17 cellular contexts compared by ENCODE assay signal in the genomic region with DNA sequence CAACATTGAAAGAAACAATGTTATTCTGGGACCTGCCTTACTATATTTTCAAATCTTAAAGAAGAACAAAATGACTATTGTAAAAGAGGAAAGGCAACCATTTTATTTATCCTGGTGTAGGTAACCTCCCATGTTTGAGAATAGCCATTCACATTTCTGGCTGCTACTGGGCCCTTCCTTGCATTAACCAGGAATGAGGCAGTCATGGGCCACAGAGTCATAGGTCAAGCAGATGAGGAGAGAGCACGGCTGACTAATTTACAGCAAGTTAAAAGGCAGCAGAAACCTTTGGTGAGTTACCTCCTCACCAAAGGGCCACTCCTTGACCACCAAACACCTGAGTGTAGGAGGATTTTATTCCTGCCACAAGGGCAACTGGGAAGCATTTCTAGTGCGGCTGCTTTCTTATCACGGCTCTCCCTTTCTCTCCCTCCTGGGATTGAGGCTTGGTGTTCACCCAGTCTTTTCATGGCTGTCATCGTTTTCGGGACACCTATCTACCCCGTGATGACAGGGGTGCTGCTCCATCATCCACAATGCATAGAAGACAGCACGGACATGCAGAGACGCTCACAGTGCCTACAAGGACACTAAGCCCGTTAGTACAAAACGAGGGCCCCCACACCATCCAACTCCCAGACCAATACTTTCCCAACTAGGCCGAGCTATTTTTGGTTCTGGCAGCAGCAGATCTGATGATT. TPM values are rescaled to one million over a fixed set of nuclear protein-coding genes. Genes with fewer than 3 reads are reported as not detected.
DNase-seq lines count a peak whose midpoint lies in the region; ATAC-seq, FAIRE-seq and TF ChIP-seq lines count a peak whose summit lies in the region.
"Had no signal": no experiment of that assay in that cellular context is flagged by ENCODE, and none has a peak within 500 bp of the region (broad histone marks: within the 10 kb centered on the region; RNA-seq: fewer than 3 reads in every experiment).

No MANE protein-coding gene starts in this region.

- H2BK20ac ChIP-seq in IMR-90 (ENCODE audit: low read depth, low read length) (no peak overlapping the region), H1 (ENCODE audit: low read length) (no peak overlapping the region)

- POLR2A ChIA-PET in IMR-90 (lab: Charles Lee; ENCODE audit: unreplicated experiment), result no interaction called here
- POLR2A ChIA-PET in H1 (lab: Charles Lee; ENCODE audit: partially characterized antibody), result no interaction called here
- POLR2A ChIA-PET in PC-9 (lab: Charles Lee; ENCODE audit: unreplicated experiment), result no interaction called here

- no peak for TF ChIP-seq CTCF in IMR-90 (conservative IDR thresholded peaks at IDR 0.05; ENCODE audit: low read depth, low read length)
- TF ChIP-seq CTCF in H1 (IDR thresholded peaks at IDR 0.05; ENCODE audit: control extremely low read depth in 1 of 3, insufficient read depth in 1 of 3, low read depth in 1 of 3, low read length in 3 of 3), result no peak
- no peak for TF ChIP-seq CTCF in uterus (IDR thresholded peaks at IDR 0.05)
- TF ChIP-seq CTCF in PC-9 (conservative IDR thresholded peaks at IDR 0.05), result no peak

- no peaks in the 10 kb centered on the region for H3K9me3 ChIP-seq in IMR-90 (ENCODE audit: control insufficient read depth, insufficient read depth, low read length)
- H3K9me3 ChIP-seq in H1 (ENCODE audit: insufficient read depth in 2 of 2, low read depth in 1 of 2, low read length in 1 of 2), result no peaks in the 10 kb centered on the region
- H3K9me3 ChIP-seq in right cardiac atrium (ENCODE audit: control insufficient read depth, low read length), result no peaks in the 10 kb centered on the region
- no peaks in the 10 kb centered on the region for H3K9me3 ChIP-seq in uterus
- H3K9me3 ChIP-seq in PC-9 (ENCODE audit: insufficient read depth, low read depth), result no peaks in the 10 kb centered on the region

- H3K18ac ChIP-seq in IMR-90 (ENCODE audit: low read depth, low read length) (no peak overlapping the region), H1 (ENCODE audit: extremely low read depth, low read length) (no peak overlapping the region)

- peaks cover 12% of the 10 kb centered on the region; the same call in 1 of the 2 replicates for H3F3A ChIP-seq in PC-9 (ENCODE audit: insufficient read depth, low read depth)

- H3K79me2 ChIP-seq in H1 (ENCODE audit: control insufficient read depth in 1 of 2, insufficient read depth in 2 of 2, low read length in 2 of 2) (no peaks in the 10 kb centered on the region), PC-9 (ENCODE audit: low read depth) (peaks cover 6% of the 10 kb centered on the region)

- H3K27ac ChIP-seq in IMR-90 (ENCODE audit: insufficient read depth, low read length) (no peak overlapping the region), H1 (ENCODE audit: low read depth, low read length) (no peak overlapping the region), right cardiac atrium (ENCODE audit: low read length) (peak overlapping the region; percentile 76), uterus (peak overlapping the region; percentile 1 to 44), PC-9 (no peak overlapping the region)

- no peak overlapping the region for H3K9ac ChIP-seq in IMR-90 (ENCODE audit: low read depth, low read length)
- no peak overlapping the region for H3K9ac ChIP-seq in H1 (replicated peaks in 1 of 4; ENCODE audit: extremely low read depth in 1 of 4, low read depth in 3 of 4, low read length in 3 of 4)

- intact Hi-C loops in IMR-90 (cut with micrococcal nuclease), result no loop called here
- intact Hi-C loops in right cardiac atrium (cut with DNase I), result loop anchor here in 1 of 4 donors (10.0 kb wide), 1 partner anchor 74 kb away; no protein-coding TSS in a partner anchor
- intact Hi-C loops in uterus (cut with DNase I; ENCODE audit: low total_unique reads), result no loop called here
- intact Hi-C loops in PC-9 (cut with micrococcal nuclease; ENCODE audit: unreplicated experiment), result no loop called here

- H3K36me3 ChIP-seq in IMR-90 (ENCODE audit: control insufficient read depth, insufficient read depth, low read length) (no peaks in the 10 kb centered on the region), H1 (ENCODE audit: control insufficient read depth in 2 of 4, insufficient read depth in 4 of 4, low read length in 3 of 4) (no peaks in the 10 kb centered on the region), uterus (no peaks in the 10 kb centered on the region), PC-9 (ENCODE audit: low read depth) (no peaks in the 10 kb centered on the region)

- H2BK15ac ChIP-seq in IMR-90 (ENCODE audit: low read depth, low read length) (no peak overlapping the region), H1 (ENCODE audit: low read length) (no peak overlapping the region)

- no peak overlapping the region for H2BK5ac ChIP-seq in IMR-90 (ENCODE audit: low read depth, low read length, poor library complexity, severe bottlenecking)
- no peak overlapping the region for H2BK5ac ChIP-seq in H1 (ENCODE audit: low read depth, low read length)

- H3K79me1 ChIP-seq in IMR-90 (ENCODE audit: low read depth in 1 of 2, low read length in 2 of 2) (peaks cover 0 to under 1% of the 10 kb centered on the region in 2 experiments; a peak in 1 of 4 replicates), H1 (ENCODE audit: low read depth, low read length) (no peaks in the 10 kb centered on the region)

- H3K9me1 ChIP-seq in IMR-90 (ENCODE audit: insufficient read depth, low read length), result no peaks in the 10 kb centered on the region; the same call in 1 of the 2 replicates

- H4K91ac ChIP-seq in IMR-90 (ENCODE audit: insufficient read depth, low read depth, low read length), result no peak overlapping the region
- no peak overlapping the region for H4K91ac ChIP-seq in H1 (replicated peaks; ENCODE audit: insufficient read length, low read length)

- H3K23ac ChIP-seq in IMR-90 (ENCODE audit: low read depth, low read length) (no peak overlapping the region), H1 (ENCODE audit: insufficient read length) (no peak overlapping the region)

- no peak for FAIRE-seq in H1 (lab: Jason Lieb, UNC)

- no peak overlapping the region for H4K8ac ChIP-seq in IMR-90 (ENCODE audit: low read depth in 2 of 2, low read length in 2 of 2)
- no peak overlapping the region for H4K8ac ChIP-seq in H1 (ENCODE audit: extremely low read depth, insufficient read depth, low read length)

- H2AK5ac ChIP-seq in IMR-90 (ENCODE audit: low read depth, low read length) (no peak overlapping the region), H1 (ENCODE audit: low read depth, low read length) (no peak overlapping the region)

- DNase-seq in IMR-90 (peak; percentile 57), H1 (ENCODE audit: low read depth in 1 of 2, low spot score in 2 of 2) (no peak), right cardiac atrium (no peak), uterus (no peak), PC-9 (no peak), NCI-H2196 treated with DMSO at 0.1 percent for 48 hours (lab: John Stamatoyannopoulos, UW; ENCODE audit: unreplicated experiment) (no peak)
- DNase-seq: CD8-positive, alpha-beta T cell; DND-41; H7; Kasumi-1; NCI-H1417; NCI-H2029; NCI-H2171 treated with DMSO at 0.1 percent for 48 hours; NCI-H524; SHP77 had no signal

- H2AFZ ChIP-seq in IMR-90 (replicated peaks; ENCODE audit: low read length, poor library complexity) (no peak overlapping the region), H1 (ENCODE audit: low read length) (peak overlapping the region; percentile 20; the same call in 1 of the 2 replicates), PC-9 (no peak overlapping the region)

- ATAC-seq in IMR-90 (ENCODE audit: low read depth) (no peak), right cardiac atrium (peak; percentile 62 to 84), HG02623 (IDR thresholded peaks at IDR 0.05; ENCODE audit: unreplicated experiment) (no peak)
- ATAC-seq: CD8-positive, alpha-beta T cell; SK-N-SH treated with all-trans-retinoic acid at 6 μM for 48 hours had no signal

- H4K5ac ChIP-seq in IMR-90 (ENCODE audit: low read depth, low read length) (no peak overlapping the region), H1 (ENCODE audit: insufficient read length, low read depth, low read length) (no peak overlapping the region)

- WGBS in IMR-90 (ENCODE audit: extremely low coverage in 2 of 2, insufficient read length in 1 of 2), 2 experiments, result 100% methylated on average over 4 of the region's 11 CpGs; no CpG with 5 or more reads in 1 of the 2 experiments
- 88% methylated on average over 11 of the region's 11 CpGs; no CpG with 5 or more reads in 1 of the 2 experiments for WGBS in H1 (ENCODE audit: extremely low coverage in 1 of 2, insufficient coverage in 1 of 2, insufficient read length in 1 of 2, insufficient replicate concordance in 2 of 2, low coverage in 1 of 2, low lambda C conversion rate in 2 of 2, missing lambda C conversion rate in 1 of 2), 2 experiments
- 56% methylated on average over 11 of the region's 11 CpGs for WGBS in right cardiac atrium

- H3K4me3 ChIP-seq in IMR-90 (ENCODE audit: insufficient read depth, low read depth, low read length) (no peak overlapping the region), H1 (ENCODE audit: extremely low read depth in 1 of 4, insufficient read depth in 2 of 4, low read depth in 3 of 4, low read length in 4 of 4) (no peak overlapping the region), right cardiac atrium (ENCODE audit: low read length) (no peak overlapping the region), uterus (no peak overlapping the region), PC-9 (no peak overlapping the region)

- no peaks in the 10 kb centered on the region for H3K9me2 ChIP-seq in PC-9 (ENCODE audit: insufficient read depth)

- H4K20me1 ChIP-seq in IMR-90 (ENCODE audit: insufficient read depth, low read length), result no peaks in the 10 kb centered on the region
- no peaks in the 10 kb centered on the region for H4K20me1 ChIP-seq in H1 (replicated peaks in 1 of 2; ENCODE audit: control insufficient read depth in 1 of 2, insufficient read depth in 2 of 2, low read length in 2 of 2)
- no peaks in the 10 kb centered on the region for H4K20me1 ChIP-seq in PC-9 (ENCODE audit: insufficient read depth)

- no peaks in the 10 kb centered on the region for H3K27me3 ChIP-seq in IMR-90 (ENCODE audit: control insufficient read depth, insufficient read depth, low read length)
- peaks cover 0 to 17% (median 8%) of the 10 kb centered on the region in 4 experiments; a peak in 6 of 7 replicates for H3K27me3 ChIP-seq in H1 (replicated peaks in 1 of 4; ENCODE audit: control insufficient read depth in 3 of 4, extremely low read depth in 1 of 4, insufficient read depth in 3 of 4, low read length in 3 of 4)
- no peaks in the 10 kb centered on the region for H3K27me3 ChIP-seq in right cardiac atrium (ENCODE audit: control insufficient read depth, insufficient read depth)
- H3K27me3 ChIP-seq in uterus, result no peaks in the 10 kb centered on the region
- no peaks in the 10 kb centered on the region for H3K27me3 ChIP-seq in PC-9 (ENCODE audit: insufficient read depth, low read depth)

- no peak overlapping the region for H2BK12ac ChIP-seq in H1 (ENCODE audit: low read depth, low read length)

- CTCF ChIA-PET in IMR-90 (lab: Yijun Ruan, JAX), result no interaction called here
- CTCF ChIA-PET in H1 (lab: Charles Lee; ENCODE audit: partially characterized antibody), result interaction anchor here (2.0 kb wide), 1 partner anchor 11 kb away, joined by 8 read pairs; no protein-coding TSS in a partner anchor
- CTCF ChIA-PET in PC-9 (lab: Charles Lee), result no interaction called here

- in situ Hi-C loops in IMR-90 (cut with MboI; ENCODE audit: low sequenced_read_pairs), result no loop called here

- dilution Hi-C loops in IMR-90 (cut with HindIII; ENCODE audit: low sequenced_read_pairs, unreplicated experiment), result no loop called here

- H3K4me2 ChIP-seq in IMR-90 (ENCODE audit: low read depth, low read length), result no peak overlapping the region
- no peak overlapping the region for H3K4me2 ChIP-seq in H1 (ENCODE audit: insufficient read depth in 1 of 2, low read depth in 2 of 2, low read length in 2 of 2)
- H3K4me2 ChIP-seq in PC-9, result no peak overlapping the region

- H2BK120ac ChIP-seq in IMR-90 (ENCODE audit: low read depth, low read length) (no peak overlapping the region), H1 (replicated peaks; ENCODE audit: low read depth, low read length) (no peak overlapping the region)

- H3K23me2 ChIP-seq in H1 (ENCODE audit: low read depth, low read length), result peaks cover 6% of the 10 kb centered on the region; the same call in 1 of the 2 replicates

- H3K14ac ChIP-seq in IMR-90 (replicated peaks; ENCODE audit: low read depth, low read length) (no peak overlapping the region), H1 (ENCODE audit: insufficient read length) (no peak overlapping the region)

- no peak for TF ChIP-seq RAD21 in IMR-90 (IDR thresholded peaks at IDR 0.05; ENCODE audit: low read length)
- no peak for TF ChIP-seq RAD21 in H1 (IDR thresholded peaks at IDR 0.05 in 1 of 2, conservative IDR thresholded peaks at IDR 0.05 in 1 of 2; ENCODE audit: low read depth in 2 of 2, low read length in 2 of 2)

- TF ChIP-seq EP300 in H1 (IDR thresholded peaks at IDR 0.05; ENCODE audit: borderline replicate concordance in 1 of 2, low read depth in 2 of 2, low read length in 2 of 2), result no peak

- BruUV-seq in IMR-90 (replicated peaks; lab: Mats Ljungman, UMichigan) (no TSS peak), PC-9 (replicated peaks; lab: Mats Ljungman, UMichigan) (no TSS peak)

- H3K4ac ChIP-seq in IMR-90 (ENCODE audit: low read depth, low read length), result no peak overlapping the region
- H3K4ac ChIP-seq in H1 (replicated peaks; ENCODE audit: insufficient read length, low read depth, low read length), result no peak overlapping the region

- no peak overlapping the region for H3K56ac ChIP-seq in IMR-90 (ENCODE audit: extremely low read depth, insufficient read depth, low read length)
- no peak overlapping the region for H3K56ac ChIP-seq in H1 (replicated peaks; ENCODE audit: insufficient read length, low read depth, low read length)

- peaks cover 6% of the 10 kb centered on the region for H3K4me1 ChIP-seq in IMR-90 (ENCODE audit: control insufficient read depth, insufficient read depth, low read length)
- no peaks in the 10 kb centered on the region; a peak in 2 of 7 replicates for H3K4me1 ChIP-seq in H1 (replicated peaks in 1 of 4; ENCODE audit: control insufficient read depth in 3 of 4, insufficient read depth in 4 of 4, low read length in 3 of 4)
- peaks cover 5% of the 10 kb centered on the region for H3K4me1 ChIP-seq in right cardiac atrium (ENCODE audit: control insufficient read depth, insufficient read depth, low read length)
- H3K4me1 ChIP-seq in uterus, result no peaks in the 10 kb centered on the region
- peaks cover 20% of the 10 kb centered on the region for H3K4me1 ChIP-seq in PC-9 (replicated peaks; ENCODE audit: insufficient read depth)

- no peak overlapping the region for H2AK9ac ChIP-seq in IMR-90 (replicated peaks; ENCODE audit: low read depth, low read length, poor library complexity)

- TF ChIP-seq POLR2A in IMR-90 (IDR thresholded peaks at IDR 0.05; ENCODE audit: low read depth, low read length) (no peak), H1 (IDR thresholded peaks at IDR 0.05; ENCODE audit: control extremely low read depth in 1 of 2, low read depth in 2 of 2, low read length in 2 of 2) (no peak), uterus (IDR thresholded peaks at IDR 0.05) (no peak)

RNA-seq across cellular contexts. Expression of a gene that starts 4.4 kb away (rescaled TPM):
- total RNA-seq in IMR-90 (2012; rRNA removed) (29.7 and 35.8 TPM in 2 replicates), right cardiac atrium (10 to 100 TPM; 32.0 to 45.8 (median 33.4) TPM), uterus (100 to 1,000 TPM; 107 to 329 (median 271) TPM), PC-9 (2021) (58.3 and 91.0 TPM in 2 replicates)
- polyA plus RNA-seq in IMR-90 (2012; rRNA removed) (28.9 and 33.9 TPM in 2 replicates), H1 (2011; rRNA removed) (0.95 and 2.0 TPM in 2 replicates), right cardiac atrium (24.2 TPM)
- polyA plus RNA-seq in IMR-90 (2012; cell fraction: cytosol; rRNA removed), result 51.0 and 61.1 TPM in 2 replicates
- 36.2 and 63.2 TPM in 2 replicates for polyA plus RNA-seq in IMR-90 (2012; cell fraction: nucleus; rRNA removed; ENCODE audit: low replicate concordance)
- 0.92 and 1.5 TPM in 2 replicates for total RNA-seq in H1 (2021; fragmentation: NEBNext Ultra II Directional; extraction: Animal tissue kit (Norgen Biotek cat#: 25700))
- 1.1 TPM for polyA plus RNA-seq in H1 (2011; cell fraction: cytosol; rRNA removed)
- 2.0 TPM for polyA plus RNA-seq in H1 (2011; cell fraction: nucleus; rRNA removed)
- polyA plus RNA-seq in H1 (2012, experiment 1 of 2), result 0.87 to 1.4 TPM (median 1.1 TPM) in 4 replicates
- 0.71 TPM for polyA plus RNA-seq in H1 (2012, experiment 2 of 2)
- polyA plus RNA-seq in H1 (2013, experiment 1 of 2), result 4.3 TPM
- polyA plus RNA-seq in H1 (2013, experiment 2 of 2), result 4.4 TPM
- 1.3 and 2.1 TPM in 2 replicates for polyA minus RNA-seq in H1 (2011; rRNA and poly(A)+ RNA removed)
- polyA minus RNA-seq in H1 (2011; cell fraction: cytosol; rRNA and poly(A)+ RNA removed), result 1.5 TPM
- polyA minus RNA-seq in H1 (2011; cell fraction: nucleus; rRNA and poly(A)+ RNA removed), result 2.7 TPM
- total RNA-seq: CD8-positive, alpha-beta T cell had no signal

Comparison
In these comparisons a context has a peak if more than half of its experiments do, and no peak if none do; other contexts are left out.
1. ATAC-seq: peak in right cardiac atrium (2 of 2); none in IMR-90 (single experiment) and HG02623 (single experiment).
2. H3K27ac ChIP-seq: peak in right cardiac atrium (single experiment) and uterus (2 of 2); none in IMR-90 (single experiment), H1 (single experiment) and PC-9 (single experiment).
3. RNA of a gene that starts 4.4 kb away (total RNA-seq): 107 to 329 TPM in uterus, 58.3 to 91.0 TPM in PC-9, 29.7 to 35.8 TPM in IMR-90 and 32.0 to 45.8 TPM in right cardiac atrium; 0.92 to 1.5 TPM in H1; every median in the first group is over 10 times any median in the second.